1 cellular context compared by ENCODE assay signal in genomic region chr2:33599175-33599942, GRCh38.
TF ChIP-seq lines count a peak whose summit lies in the region.

Gene FAM98A (minus strand): TSS chr2:33599299. CDS start chr2:33599221, 78 bp downstream.

TF ChIP-seq in HepG2, 621 proteins besides CTCF, POLR2A, EP300 and RAD21 (continued from another document and continues in another):
- TF ChIP-seq, protein P1, sequence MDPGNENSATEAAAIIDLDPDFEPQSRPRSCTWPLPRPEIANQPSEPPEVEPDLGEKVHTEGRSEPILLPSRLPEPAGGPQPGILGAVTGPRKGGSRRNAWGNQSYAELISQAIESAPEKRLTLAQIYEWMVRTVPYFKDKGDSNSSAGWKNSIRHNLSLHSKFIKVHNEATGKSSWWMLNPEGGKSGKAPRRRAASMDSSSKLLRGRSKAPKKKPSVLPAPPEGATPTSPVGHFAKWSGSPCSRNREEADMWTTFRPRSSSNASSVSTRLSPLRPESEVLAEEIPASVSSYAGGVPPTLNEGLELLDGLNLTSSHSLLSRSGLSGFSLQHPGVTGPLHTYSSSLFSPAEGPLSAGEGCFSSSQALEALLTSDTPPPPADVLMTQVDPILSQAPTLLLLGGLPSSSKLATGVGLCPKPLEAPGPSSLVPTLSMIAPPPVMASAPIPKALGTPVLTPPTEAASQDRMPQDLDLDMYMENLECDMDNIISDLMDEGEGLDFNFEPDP (CRISPR knock-in tag; conservative IDR thresholded peaks at IDR 0.05): no peak
- peak; percentile 61 for TF ChIP-seq TEAD3 (CRISPR knock-in tag; optimal IDR thresholded peaks at IDR 0.05; ENCODE audit: borderline replicate concordance)
- no peak for TF ChIP-seq ZNF567 (CRISPR knock-in tag; IDR thresholded peaks at IDR 0.05; ENCODE audit: borderline replicate concordance)
- TF ChIP-seq, protein P2, sequence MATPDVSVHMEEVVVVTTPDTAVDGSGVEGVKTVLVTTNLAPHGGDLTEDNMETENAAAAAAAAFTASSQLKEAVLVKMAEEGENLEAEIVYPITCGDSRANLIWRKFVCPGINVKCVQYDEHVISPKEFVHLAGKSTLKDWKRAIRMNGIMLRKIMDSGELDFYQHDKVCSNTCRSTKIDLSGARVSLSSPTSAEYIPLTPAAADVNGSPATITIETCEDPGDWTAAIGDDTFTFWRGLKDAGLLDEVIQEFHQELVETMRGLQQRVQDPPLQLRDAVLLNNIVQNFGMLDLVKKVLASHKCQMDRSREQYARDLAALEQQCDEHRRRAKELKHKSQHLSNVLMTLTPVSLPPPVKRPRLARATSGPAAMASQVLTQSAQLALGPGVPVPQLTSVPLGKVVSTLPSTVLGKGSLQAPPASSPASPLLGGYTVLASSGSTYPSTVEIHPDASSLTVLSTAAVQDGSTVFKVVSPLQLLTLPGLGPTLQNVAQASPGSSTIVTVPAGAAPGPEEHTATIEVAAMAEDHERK (CRISPR knock-in tag; IDR thresholded peaks at IDR 0.05; ENCODE audit: low read depth): no peak
- TF ChIP-seq ZNF235 (CRISPR knock-in tag; IDR thresholded peaks at IDR 0.05; ENCODE audit: borderline replicate concordance): no peak; the same call in 1 of the 2 replicates
- TF ChIP-seq ZNF570 (CRISPR knock-in tag; IDR thresholded peaks at IDR 0.05; ENCODE audit: borderline replicate concordance): no peak
- TF ChIP-seq PHF5A (CRISPR knock-in tag; IDR thresholded peaks at IDR 0.05; ENCODE audit: low read depth, unreplicated experiment): peak; percentile 21
- TF ChIP-seq GABPA (IDR thresholded peaks at IDR 0.05; ENCODE audit: low read depth, low read length): no peak
- TF ChIP-seq GABPA (CRISPR knock-in tag; IDR thresholded peaks at IDR 0.05; ENCODE audit: low read depth): peak; percentile 85
- no peak for TF ChIP-seq JUN (CRISPR knock-in tag; IDR thresholded peaks at IDR 0.05)
- TF ChIP-seq CREB1 (IDR thresholded peaks at IDR 0.05): peak; percentile 66
- peak; percentile 86 for TF ChIP-seq CREB1 (CRISPR knock-in tag; IDR thresholded peaks at IDR 0.05)
- TF ChIP-seq ZMYM4 (CRISPR knock-in tag; IDR thresholded peaks at IDR 0.05): peak; percentile 88
- TF ChIP-seq, protein P3, sequence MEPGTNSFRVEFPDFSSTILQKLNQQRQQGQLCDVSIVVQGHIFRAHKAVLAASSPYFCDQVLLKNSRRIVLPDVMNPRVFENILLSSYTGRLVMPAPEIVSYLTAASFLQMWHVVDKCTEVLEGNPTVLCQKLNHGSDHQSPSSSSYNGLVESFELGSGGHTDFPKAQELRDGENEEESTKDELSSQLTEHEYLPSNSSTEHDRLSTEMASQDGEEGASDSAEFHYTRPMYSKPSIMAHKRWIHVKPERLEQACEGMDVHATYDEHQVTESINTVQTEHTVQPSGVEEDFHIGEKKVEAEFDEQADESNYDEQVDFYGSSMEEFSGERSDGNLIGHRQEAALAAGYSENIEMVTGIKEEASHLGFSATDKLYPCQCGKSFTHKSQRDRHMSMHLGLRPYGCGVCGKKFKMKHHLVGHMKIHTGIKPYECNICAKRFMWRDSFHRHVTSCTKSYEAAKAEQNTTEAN (CRISPR knock-in tag; conservative IDR thresholded peaks at IDR 0.05): peak; percentile 53; the same call in 1 of the 2 replicates
- peak; percentile 86 for TF ChIP-seq ZNF232 (CRISPR knock-in tag; IDR thresholded peaks at IDR 0.05; ENCODE audit: borderline replicate concordance)
- TF ChIP-seq ZNF660 (CRISPR knock-in tag; IDR thresholded peaks at IDR 0.05; ENCODE audit: borderline replicate concordance, low read depth): no peak
- peak; percentile 58; the same call in 1 of the 2 replicates for TF ChIP-seq WIZ (CRISPR knock-in tag; IDR thresholded peaks at IDR 0.05)
- peak; percentile 74 for TF ChIP-seq SPEN (CRISPR knock-in tag; IDR thresholded peaks at IDR 0.05; ENCODE audit: low read depth)
- peak; percentile 73; the same call in 1 of the 2 replicates for TF ChIP-seq ARID4A (CRISPR knock-in tag; IDR thresholded peaks at IDR 0.05; ENCODE audit: borderline replicate concordance)
- peak; percentile 26; the same call in 1 of the 2 replicates for TF ChIP-seq ZNF225 (CRISPR knock-in tag; IDR thresholded peaks at IDR 0.05)
- TF ChIP-seq ZNF354B (CRISPR knock-in tag; IDR thresholded peaks at IDR 0.05): no peak
- TF ChIP-seq ZNF441 (CRISPR knock-in tag; IDR thresholded peaks at IDR 0.05; ENCODE audit: borderline replicate concordance): peak; percentile 77; the same call in 1 of the 2 replicates
- TF ChIP-seq NFIB (CRISPR knock-in tag; IDR thresholded peaks at IDR 0.05; ENCODE audit: borderline replicate concordance): no peak
- TF ChIP-seq, protein P4, sequence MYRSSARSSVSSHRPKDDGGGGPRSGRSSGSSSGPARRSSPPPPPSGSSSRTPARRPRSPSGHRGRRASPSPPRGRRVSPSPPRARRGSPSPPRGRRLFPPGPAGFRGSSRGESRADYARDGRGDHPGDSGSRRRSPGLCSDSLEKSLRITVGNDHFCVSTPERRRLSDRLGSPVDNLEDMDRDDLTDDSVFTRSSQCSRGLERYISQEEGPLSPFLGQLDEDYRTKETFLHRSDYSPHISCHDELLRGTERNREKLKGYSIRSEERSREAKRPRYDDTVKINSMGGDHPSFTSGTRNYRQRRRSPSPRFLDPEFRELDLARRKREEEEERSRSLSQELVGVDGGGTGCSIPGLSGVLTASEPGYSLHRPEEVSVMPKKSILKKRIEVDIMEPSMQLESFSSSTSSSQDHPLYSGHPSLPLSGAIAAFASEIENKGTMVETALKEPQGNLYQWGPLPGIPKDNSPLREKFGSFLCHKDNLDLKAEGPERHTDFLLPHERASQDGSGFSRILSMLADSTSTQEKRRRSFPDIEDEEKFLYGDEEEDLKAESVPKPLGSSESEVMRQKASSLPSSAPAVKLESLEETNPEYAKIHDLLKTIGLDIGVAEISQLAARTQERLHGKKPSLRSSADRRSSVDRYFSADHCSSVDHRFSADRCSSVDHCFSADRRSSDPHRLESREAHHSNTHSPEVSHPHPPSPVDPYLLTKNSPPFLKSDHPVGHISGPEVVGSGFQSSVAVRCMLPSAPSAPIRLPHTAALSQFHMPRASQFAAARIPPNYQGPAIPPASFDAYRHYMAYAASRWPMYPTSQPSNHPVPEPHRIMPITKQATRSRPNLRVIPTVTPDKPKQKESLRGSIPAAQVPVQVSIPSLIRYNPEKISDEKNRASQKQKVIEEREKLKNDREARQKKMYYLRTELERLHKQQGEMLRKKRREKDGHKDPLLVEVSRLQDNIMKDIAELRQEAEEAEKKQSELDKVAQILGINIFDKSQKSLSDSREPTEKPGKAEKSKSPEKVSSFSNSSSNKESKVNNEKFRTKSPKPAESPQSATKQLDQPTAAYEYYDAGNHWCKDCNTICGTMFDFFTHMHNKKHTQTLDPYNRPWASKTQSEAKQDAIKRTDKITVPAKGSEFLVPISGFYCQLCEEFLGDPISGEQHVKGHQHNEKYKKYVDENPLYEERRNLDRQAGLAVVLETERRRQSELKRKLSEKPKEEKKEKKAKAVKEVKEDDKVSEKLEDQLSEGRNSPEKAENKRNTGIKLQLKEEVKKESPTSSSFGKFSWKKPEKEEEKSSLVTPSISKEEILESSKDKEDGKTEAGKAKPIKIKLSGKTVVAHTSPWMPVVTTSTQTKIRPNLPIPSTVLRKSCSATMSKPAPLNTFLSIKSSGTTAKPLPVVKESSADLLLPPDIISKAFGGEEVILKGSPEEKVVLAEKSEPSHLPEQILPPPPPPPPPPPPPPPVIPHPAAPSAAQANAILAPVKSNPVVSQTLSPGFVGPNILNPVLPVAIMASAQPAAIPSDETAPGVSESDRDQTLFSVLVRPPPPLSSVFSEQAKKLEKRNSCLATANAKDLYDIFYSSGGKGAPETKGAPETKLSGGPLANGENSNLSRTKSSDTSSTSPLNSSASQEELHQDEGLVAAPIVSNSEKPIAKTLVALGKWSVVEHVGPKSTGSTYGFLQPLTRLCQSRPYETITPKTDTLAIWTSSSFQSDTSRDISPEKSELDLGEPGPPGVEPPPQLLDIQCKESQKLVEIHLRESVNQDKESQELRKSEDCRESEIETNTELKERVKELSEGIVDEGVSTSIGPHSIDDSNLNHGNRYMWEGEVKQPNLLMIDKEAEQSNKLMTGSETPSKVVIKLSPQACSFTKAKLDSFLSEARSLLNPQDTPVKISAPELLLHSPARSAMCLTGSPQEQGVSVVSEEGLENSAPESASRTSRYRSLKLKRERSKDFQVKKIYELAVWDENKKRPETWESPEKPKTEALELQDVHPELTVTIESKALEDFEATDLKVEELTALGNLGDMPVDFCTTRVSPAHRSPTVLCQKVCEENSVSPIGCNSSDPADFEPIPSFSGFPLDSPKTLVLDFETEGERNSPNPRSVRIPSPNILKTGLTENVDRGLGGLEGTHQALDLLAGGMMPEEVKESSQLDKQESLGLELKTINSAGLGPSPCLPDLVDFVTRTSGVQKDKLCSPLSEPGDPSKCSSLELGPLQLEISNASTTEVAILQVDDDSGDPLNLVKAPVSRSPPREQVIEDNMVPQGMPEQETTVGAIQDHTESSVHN (CRISPR knock-in tag; IDR thresholded peaks at IDR 0.05): no peak
- no peak for TF ChIP-seq AGO2 (optimal IDR thresholded peaks at IDR 0.05; ENCODE audit: low read depth, low read length)
- no peak for TF ChIP-seq ZBTB7B (CRISPR knock-in tag; IDR thresholded peaks at IDR 0.05)
- no peak for TF ChIP-seq ZNF282 (IDR thresholded peaks at IDR 0.05; ENCODE audit: partially characterized antibody)
- no peak; the same call in 1 of the 2 replicates for TF ChIP-seq ZNF546 (CRISPR knock-in tag; conservative IDR thresholded peaks at IDR 0.05)
- no peak for TF ChIP-seq NFE2 (CRISPR knock-in tag; IDR thresholded peaks at IDR 0.05)
- no peak for TF ChIP-seq SMARCE1 (IDR thresholded peaks at IDR 0.05; ENCODE audit: borderline replicate concordance)
- no peak for TF ChIP-seq IKZF1 (IDR thresholded peaks at IDR 0.05)
- TF ChIP-seq SIX4 (CRISPR knock-in tag; IDR thresholded peaks at IDR 0.05): no peak
- TF ChIP-seq NR1H2 (CRISPR knock-in tag; IDR thresholded peaks at IDR 0.05; ENCODE audit: borderline replicate concordance, low read depth): no peak
- TF ChIP-seq NCOA5 (CRISPR knock-in tag; IDR thresholded peaks at IDR 0.05): no peak
- 0 out of 2 replicates have a peak, but pooled peaks have one; percentile 14 for TF ChIP-seq TMF1 (CRISPR knock-in tag; IDR thresholded peaks at IDR 0.05; ENCODE audit: low read depth)
- TF ChIP-seq IKZF4 (CRISPR knock-in tag; IDR thresholded peaks at IDR 0.05; ENCODE audit: borderline replicate concordance, low read depth, not compliant biosample characterization): peak; percentile 56
- 0 out of 2 replicates have a peak, but pooled peaks have one; percentile 20 for TF ChIP-seq CEBPG (CRISPR knock-in tag; IDR thresholded peaks at IDR 0.05)
- TF ChIP-seq ZBTB20 (CRISPR knock-in tag; IDR thresholded peaks at IDR 0.05; ENCODE audit: borderline replicate concordance, low read depth): peak; percentile 90
- no peak for TF ChIP-seq ZNF569 (CRISPR knock-in tag; IDR thresholded peaks at IDR 0.05; ENCODE audit: borderline replicate concordance)
- peak; percentile 87; the same call in 1 of the 2 replicates for TF ChIP-seq YEATS2 (CRISPR knock-in tag; IDR thresholded peaks at IDR 0.05; ENCODE audit: borderline replicate concordance)
- TF ChIP-seq ZNF720 (CRISPR knock-in tag; IDR thresholded peaks at IDR 0.05): no peak
- TF ChIP-seq, protein P5, sequence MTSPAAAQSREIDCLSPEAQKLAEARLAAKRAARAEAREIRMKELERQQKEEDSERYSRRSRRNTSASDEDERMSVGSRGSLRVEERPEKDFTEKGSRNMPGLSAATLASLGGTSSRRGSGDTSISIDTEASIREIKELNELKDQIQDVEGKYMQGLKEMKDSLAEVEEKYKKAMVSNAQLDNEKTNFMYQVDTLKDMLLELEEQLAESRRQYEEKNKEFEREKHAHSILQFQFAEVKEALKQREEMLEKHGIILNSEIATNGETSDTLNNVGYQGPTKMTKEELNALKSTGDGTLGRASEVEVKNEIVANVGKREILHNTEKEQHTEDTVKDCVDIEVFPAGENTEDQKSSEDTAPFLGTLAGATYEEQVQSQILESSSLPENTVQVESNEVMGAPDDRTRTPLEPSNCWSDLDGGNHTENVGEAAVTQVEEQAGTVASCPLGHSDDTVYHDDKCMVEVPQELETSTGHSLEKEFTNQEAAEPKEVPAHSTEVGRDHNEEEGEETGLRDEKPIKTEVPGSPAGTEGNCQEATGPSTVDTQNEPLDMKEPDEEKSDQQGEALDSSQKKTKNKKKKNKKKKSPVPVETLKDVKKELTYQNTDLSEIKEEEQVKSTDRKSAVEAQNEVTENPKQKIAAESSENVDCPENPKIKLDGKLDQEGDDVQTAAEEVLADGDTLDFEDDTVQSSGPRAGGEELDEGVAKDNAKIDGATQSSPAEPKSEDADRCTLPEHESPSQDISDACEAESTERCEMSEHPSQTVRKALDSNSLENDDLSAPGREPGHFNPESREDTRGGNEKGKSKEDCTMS (CRISPR knock-in tag; conservative IDR thresholded peaks at IDR 0.05): peak; percentile 14; the same call in 1 of the 2 replicates
- peak; percentile 77; the same call in 1 of the 2 replicates for TF ChIP-seq CAMTA2 (CRISPR knock-in tag; IDR thresholded peaks at IDR 0.05; ENCODE audit: borderline replicate concordance)
- TF ChIP-seq RFX3 (CRISPR knock-in tag; IDR thresholded peaks at IDR 0.05): no peak
- TF ChIP-seq, protein P6, sequence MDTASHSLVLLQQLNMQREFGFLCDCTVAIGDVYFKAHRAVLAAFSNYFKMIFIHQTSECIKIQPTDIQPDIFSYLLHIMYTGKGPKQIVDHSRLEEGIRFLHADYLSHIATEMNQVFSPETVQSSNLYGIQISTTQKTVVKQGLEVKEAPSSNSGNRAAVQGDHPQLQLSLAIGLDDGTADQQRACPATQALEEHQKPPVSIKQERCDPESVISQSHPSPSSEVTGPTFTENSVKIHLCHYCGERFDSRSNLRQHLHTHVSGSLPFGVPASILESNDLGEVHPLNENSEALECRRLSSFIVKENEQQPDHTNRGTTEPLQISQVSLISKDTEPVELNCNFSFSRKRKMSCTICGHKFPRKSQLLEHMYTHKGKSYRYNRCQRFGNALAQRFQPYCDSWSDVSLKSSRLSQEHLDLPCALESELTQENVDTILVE (CRISPR knock-in tag; IDR thresholded peaks at IDR 0.05): peak; percentile 78
